In genomic region chr2:174546519-174547506, GRCh38 we compare ENCODE assay signal across 7 cellular contexts. TPM values are rescaled to one million over a fixed set of nuclear protein-coding genes. Genes with fewer than 3 reads are reported as not detected.
A peak's percentile ranks its signal among the peaks of the same experiment; 100 is the strongest.
DNase-seq lines count a peak whose midpoint lies in the region; ATAC-seq and TF ChIP-seq lines count a peak whose summit lies in the region.

No MANE protein-coding gene starts in this region.

- TF ChIP-seq CTCF in HFF-Myc (IDR thresholded peaks at IDR 0.05; ENCODE audit: low read depth, low read length, missing control alignments) (peak; percentile 47), choroid plexus epithelial cell (conservative IDR thresholded peaks at IDR 0.05; ENCODE audit: low read depth, low read length) (peak; percentile 84)

- ATAC-seq in HG03571 (IDR thresholded peaks at IDR 0.05; ENCODE audit: unreplicated experiment), result no peak

- DNase-seq in Daoy (ENCODE audit: low read depth) (peak; percentile 63), HFF-Myc (ENCODE audit: extremely low read depth, low read depth) (no peak), SHP77 treated with DMSO at 0.1 percent for 48 hours (lab: John Stamatoyannopoulos, UW) (peak; percentile 53), choroid plexus epithelial cell (ENCODE audit: low read depth) (peak; percentile 75), midbrain (lab: John Stamatoyannopoulos, UW) (peak; percentile 74), mesenteric fat pad (ENCODE audit: low spot score) (no peak)

- H3K4me3 ChIP-seq in HFF-Myc (replicated peaks; ENCODE audit: low read depth, low read length) (no peak overlapping the region), choroid plexus epithelial cell (ENCODE audit: low read depth, low read length) (no peak overlapping the region)

RNA-seq across cellular contexts. Expression of gene WIPF1, which starts 50.8 kb away (rescaled TPM):
- 5.4 and 15.1 TPM in 2 replicates for total RNA-seq in Daoy (2014; rRNA removed; shearing (Covaris generic))
- total RNA-seq in mesenteric fat pad, result 84.0 TPM

RNA-seq across cellular contexts. Expression of gene GPR155, which starts 60.0 kb away (rescaled TPM):
- total RNA-seq in Daoy (2014; rRNA removed; shearing (Covaris generic)), result 0.46 and 0.68 TPM in 2 replicates
- total RNA-seq in mesenteric fat pad, result 8.9 TPM

Comparison
In these comparisons a context has a peak if more than half of its experiments do, and no peak if none do; other contexts are left out.
1. DNase-seq: peak in Daoy (single experiment), SHP77 treated with DMSO at 0.1 percent for 48 hours (single experiment), choroid plexus epithelial cell (single experiment) and midbrain (single experiment); none in HFF-Myc (single experiment) and mesenteric fat pad (single experiment).